ENCODE assay signal across 17 cellular contexts in genomic region chr2:106547104-106547503, GRCh38. TPM values are rescaled to one million over a fixed set of nuclear protein-coding genes. Genes with fewer than 3 reads are reported as not detected.
"Had no signal": no experiment of that assay in that cellular context is flagged by ENCODE, and none has a peak within 500 bp of the region (broad histone marks: within the 10 kb centered on the region; RNA-seq: fewer than 3 reads in every experiment).

No MANE protein-coding gene starts in this region.

- H3K4me3 ChIP-seq: body of pancreas, thoracic aorta, uterus had no signal

- H3K27ac Mint-ChIP-seq: activated naive CD4-positive, alpha-beta T cell treated with anti-CD3 and anti-CD28 coated beads, Interleukin-2, amount 50 U/mL, for 24 hours; activated T-helper 2 cell treated with anti-CD3 and anti-CD28 coated beads, Interferon-gamma antibody, Interleukin-2, Interleukin-4, amounts not matched to agents 10 μg/mL and 5 μg/mL and 100 μg/mL, durations not matched to agents 14 hours and 24 hours and 36 hours; immature natural killer cell; T-helper 1 cell treated with Interleukin-12 subunit alpha and Interleukin-12 subunit beta and Interleukin-4 antibody, amounts not matched to agents 30 μg/mL and 1 μg/mL, for 36 hours had no signal

- H3K27ac ChIP-seq: body of pancreas, parathyroid adenoma, thoracic aorta, uterus had no signal

- H3K9ac ChIP-seq: parathyroid adenoma had no signal

- DNase-seq: activated CD4-positive, alpha-beta T cell treated with anti-CD3 and anti-CD28 coated beads, Interleukin-2, amount 50 U/mL, for 1 hour; amniotic stem cell; glutamatergic neuron; immature natural killer cell; mesendoderm; retina; stimulated activated CD4-positive, alpha-beta T cell treated with anti-CD3 and anti-CD28 coated beads, Interleukin-2, amount 100 ng/mL, for 24 hours; stimulated activated naive CD8-positive, alpha-beta T cell treated with anti-CD3 and anti-CD28 coated beads, Interleukin-15, amount 100 ng/mL, for 72 hours; uterus had no signal

- H3K36me3 ChIP-seq: thoracic aorta, uterus had no signal

- H3K79me2 ChIP-seq: parathyroid adenoma had no signal

- H2AFZ ChIP-seq: parathyroid adenoma had no signal

- H3K36me3 Mint-ChIP-seq: activated naive CD4-positive, alpha-beta T cell treated with anti-CD3 and anti-CD28 coated beads, Interleukin-2, amount 50 U/mL, for 24 hours; immature natural killer cell had no signal

- H3K9me3 Mint-ChIP-seq: activated naive CD4-positive, alpha-beta T cell treated with anti-CD3 and anti-CD28 coated beads, Interleukin-2, amount 50 U/mL, for 24 hours; activated T-helper 2 cell treated with anti-CD3 and anti-CD28 coated beads, Interferon-gamma antibody, Interleukin-2, Interleukin-4, amounts not matched to agents 10 μg/mL and 5 μg/mL and 100 μg/mL, durations not matched to agents 14 hours and 24 hours and 36 hours; central memory CD8-positive, alpha-beta T cell; immature natural killer cell; stimulated activated naive CD8-positive, alpha-beta T cell treated with anti-CD3 and anti-CD28 coated beads, Interleukin-15, amount 100 ng/mL, for 72 hours; T-helper 1 cell treated with Interleukin-12 subunit alpha and Interleukin-12 subunit beta and Interleukin-4 antibody, amounts not matched to agents 30 μg/mL and 1 μg/mL, for 36 hours had no signal

- ATAC-seq: body of pancreas; left lobe of liver; stimulated activated naive CD8-positive, alpha-beta T cell treated with anti-CD3 and anti-CD28 coated beads, Interleukin-15, amount 100 ng/mL, for 72 hours had no signal

- H3K4me1 ChIP-seq: parathyroid adenoma, uterus had no signal

- H3K4me1 Mint-ChIP-seq: central memory CD8-positive, alpha-beta T cell had no signal

- H3K4me3 Mint-ChIP-seq: activated naive CD4-positive, alpha-beta T cell treated with anti-CD3 and anti-CD28 coated beads, Interleukin-2, amount 50 U/mL, for 24 hours; central memory CD8-positive, alpha-beta T cell; immature natural killer cell; stimulated activated naive CD8-positive, alpha-beta T cell treated with anti-CD3 and anti-CD28 coated beads, Interleukin-15, amount 100 ng/mL, for 72 hours; T-helper 1 cell treated with Interleukin-12 subunit alpha and Interleukin-12 subunit beta and Interleukin-4 antibody, amounts not matched to agents 30 μg/mL and 1 μg/mL, for 36 hours had no signal

- H3K9me3 ChIP-seq: body of pancreas, thoracic aorta, uterus had no signal

- H3K27me3 ChIP-seq: body of pancreas, uterus had no signal

RNA-seq across cellular contexts. Expression of gene CD8B2, which starts 59.9 kb away (rescaled TPM):
- total RNA-seq: activated T-helper 2 cell treated with anti-CD3 and anti-CD28 coated beads, Interferon-gamma antibody, Interleukin-2, Interleukin-4, amounts not matched to agents 10 μg/mL and 5 μg/mL and 100 μg/mL, durations not matched to agents 14 hours and 24 hours and 36 hours; body of pancreas; left lobe of liver; thoracic aorta had no signal
